ENCODE assay signal across 1 cellular context in genomic region chr2:212484563-212485080, GRCh38.
TF ChIP-seq lines count a peak whose summit lies in the region.

No MANE protein-coding gene starts in this region.

TF ChIP-seq in HCT116, 20 proteins besides CTCF, POLR2A, EP300 and RAD21:
- TF ChIP-seq MAX (IDR thresholded peaks at IDR 0.05) (no peak), CEBPB (IDR thresholded peaks at IDR 0.05; ENCODE audit: low read depth) (no peak), FOSL1 (IDR thresholded peaks at IDR 0.05; ENCODE audit: low read depth) (no peak), SP1 (IDR thresholded peaks at IDR 0.05; ENCODE audit: low read depth) (no peak), SIN3A (IDR thresholded peaks at IDR 0.05; ENCODE audit: low read depth) (no peak), CBX3 (IDR thresholded peaks at IDR 0.05; ENCODE audit: low read depth) (no peak), ATF3 (IDR thresholded peaks at IDR 0.05) (no peak), ZBTB33 (IDR thresholded peaks at IDR 0.05; ENCODE audit: extremely low read depth, insufficient replicate concordance, low read length) (no peak), ELF1 (IDR thresholded peaks at IDR 0.05; ENCODE audit: borderline replicate concordance, low read depth) (no peak), TCF7L2 (IDR thresholded peaks at IDR 0.05; ENCODE audit: borderline replicate concordance, extremely low read depth, insufficient read depth, insufficient read length) (no peak)
